ENCODE assay signal across 18 cellular contexts in genomic region chr21:34340062-34340461, GRCh38. TPM values are rescaled to one million over a fixed set of nuclear protein-coding genes. Genes with fewer than 3 reads are reported as not detected.
DNase-seq lines count a peak whose midpoint lies in the region; ATAC-seq and TF ChIP-seq lines count a peak whose summit lies in the region.
"Had no signal": no experiment of that assay in that cellular context is flagged by ENCODE, and none has a peak within 500 bp of the region (broad histone marks: within the 10 kb centered on the region; RNA-seq: fewer than 3 reads in every experiment).

No MANE protein-coding gene starts in this region.

- CTCF ChIA-PET in CD4-positive, alpha-beta T cell (lab: Charles Lee): no interaction called here

- no peak overlapping the region for H3K4me2 ChIP-seq in DND-41 (ENCODE audit: insufficient read depth, low read length)

- H3K27ac Mint-ChIP-seq in chondrocyte (ENCODE audit: unreplicated experiment): peak overlapping the region; percentile 32
- H3K27ac Mint-ChIP-seq in CD4-positive, alpha-beta T cell: no peak overlapping the region
- H3K27ac Mint-ChIP-seq: HFFc6 had no signal

- intact Hi-C loops in CD4-positive, alpha-beta T cell (cut with DNase I, micrococcal nuclease): no loop called here

- no peaks in the 10 kb centered on the region for H4K20me1 ChIP-seq in DND-41 (ENCODE audit: insufficient read depth, low read length)

- no peaks in the 10 kb centered on the region for H3K79me2 ChIP-seq in DND-41 (ENCODE audit: insufficient read depth, low read length)

- POLR2A ChIA-PET in CD4-positive, alpha-beta T cell (lab: Charles Lee): no interaction called here

- no peak overlapping the region for H3K27ac ChIP-seq in DND-41 (ENCODE audit: low read length)
- H3K27ac ChIP-seq in thoracic aorta: peak overlapping the region; percentile 37 to 79
- no peak overlapping the region for H3K27ac ChIP-seq in CD4-positive, alpha-beta T cell (ENCODE audit: low read depth, low read length)
- H3K27ac ChIP-seq: 22Rv1 had no signal

- no peaks in the 10 kb centered on the region for H3K4me1 ChIP-seq in DND-41 (ENCODE audit: insufficient read depth, low read length)
- H3K4me1 ChIP-seq in thoracic aorta (ENCODE audit: control insufficient read depth in 1 of 2, low read depth in 2 of 2): peaks cover 20 to 61% of the 10 kb centered on the region in 2 donors

- DNase-seq in DND-41: no peak
- DNase-seq in chondrocyte (ENCODE audit: low spot score): no peak
- peak; percentile 32 for DNase-seq in islet precursor cell
- no peak for DNase-seq in thoracic aorta (ENCODE audit: low spot score)
- DNase-seq in T-helper 1 cell: no peak
- no peak for DNase-seq in CD4-positive, alpha-beta T cell
- DNase-seq in DMS 273 (lab: John Stamatoyannopoulos, UW; ENCODE audit: unreplicated experiment): no peak
- no peak for DNase-seq in COR-L47 (lab: John Stamatoyannopoulos, UW)
- DNase-seq: CD8-positive, alpha-beta memory T cell; DMS 273 treated with DMSO at 0.1 percent for 48 hours; HCEC 1CT; HFFc6 had no signal

- H3K27me3 ChIP-seq in DND-41 (ENCODE audit: insufficient read depth, low read length, poor library complexity) (no peaks in the 10 kb centered on the region), thoracic aorta (replicated peaks; ENCODE audit: insufficient read depth) (no peaks in the 10 kb centered on the region)
- no peaks in the 10 kb centered on the region for H3K27me3 ChIP-seq in CD4-positive, alpha-beta T cell (ENCODE audit: control insufficient read depth, insufficient read depth, low read length)

- peaks cover 93% of the 10 kb centered on the region for H3K4me1 Mint-ChIP-seq in chondrocyte (ENCODE audit: low read depth)
- H3K4me1 Mint-ChIP-seq in CD4-positive, alpha-beta T cell (ENCODE audit: low read depth): no peaks in the 10 kb centered on the region
- H3K4me1 Mint-ChIP-seq: CD14-positive monocyte had no signal

- H3K36me3 Mint-ChIP-seq in chondrocyte (ENCODE audit: low read depth): no peaks in the 10 kb centered on the region
- H3K36me3 Mint-ChIP-seq in CD4-positive, alpha-beta T cell (ENCODE audit: low read depth): no peaks in the 10 kb centered on the region
- H3K36me3 Mint-ChIP-seq: CD14-positive monocyte; CD8-positive, alpha-beta memory T cell had no signal

- no peak overlapping the region for H3K9ac ChIP-seq in DND-41 (ENCODE audit: low read depth, low read length)

- H3K9me3 ChIP-seq in DND-41 (ENCODE audit: insufficient read depth, low read length, severe bottlenecking) (no peaks in the 10 kb centered on the region), thoracic aorta (no peaks in the 10 kb centered on the region)
- no peaks in the 10 kb centered on the region for H3K9me3 ChIP-seq in CD4-positive, alpha-beta T cell (ENCODE audit: control insufficient read depth, low read length)

- H3K36me3 ChIP-seq in DND-41 (ENCODE audit: insufficient read depth, low read length): no peaks in the 10 kb centered on the region
- H3K36me3 ChIP-seq in thoracic aorta: no peaks in the 10 kb centered on the region

- no peak overlapping the region for H3K4me3 Mint-ChIP-seq in chondrocyte (ENCODE audit: unreplicated experiment)
- no peak overlapping the region for H3K4me3 Mint-ChIP-seq in CD4-positive, alpha-beta T cell
- H3K4me3 Mint-ChIP-seq: CD14-positive monocyte; CD8-positive, alpha-beta memory T cell; HFFc6 had no signal

- ATAC-seq in DND-41 (ENCODE audit: insufficient read depth, low read depth) (peak; percentile 55; the same call in 1 of the 3 replicates), thoracic aorta (ENCODE audit: insufficient number of reproducible peaks, low FRiP score, low read depth) (no peak)
- no peak for ATAC-seq in CD4-positive, alpha-beta T cell (ENCODE audit: poor library complexity)
- ATAC-seq: GM12878 had no signal

- no peak overlapping the region for H2AFZ ChIP-seq in DND-41 (ENCODE audit: low read depth, low read length)

- TF ChIP-seq CTCF in DND-41 (IDR thresholded peaks at IDR 0.05; ENCODE audit: borderline replicate concordance, extremely low read depth, low read length, poor library complexity, severe bottlenecking) (no peak), chondrocyte (IDR thresholded peaks at IDR 0.05) (no peak), thoracic aorta (IDR thresholded peaks at IDR 0.05) (no peak)
- no peak for TF ChIP-seq CTCF in CD4-positive, alpha-beta T cell (IDR thresholded peaks at IDR 0.05)

- H3K4me3 ChIP-seq in DND-41 (ENCODE audit: low read depth in 1 of 2, low read length in 2 of 2) (no peak overlapping the region), thoracic aorta (no peak overlapping the region)
- H3K4me3 ChIP-seq: GM12878 had no signal

- H3K9me3 Mint-ChIP-seq in chondrocyte (ENCODE audit: low read depth): no peaks in the 10 kb centered on the region
- H3K9me3 Mint-ChIP-seq in CD4-positive, alpha-beta T cell: no peaks in the 10 kb centered on the region
- H3K9me3 Mint-ChIP-seq: CD14-positive monocyte; CD8-positive, alpha-beta memory T cell; HFFc6 had no signal

- H3K27me3 Mint-ChIP-seq in chondrocyte (ENCODE audit: low read depth): no peaks in the 10 kb centered on the region
- H3K27me3 Mint-ChIP-seq in CD4-positive, alpha-beta T cell: no peaks in the 10 kb centered on the region

RNA-seq across cellular contexts. Expression of gene KCNE2, which starts 23.7 kb away (rescaled TPM):
- total RNA-seq in chondrocyte: 0.35 TPM in 1 of 3 replicates, not detected in the others
- total RNA-seq in thoracic aorta: not detected
- total RNA-seq in CD4-positive, alpha-beta T cell: not detected
- total RNA-seq: CD8-positive, alpha-beta memory T cell; G401; GM12878; H4; HFFc6; HT1080 had no signal

RNA-seq across cellular contexts. Expression of gene SMIM11, which starts 35.2 kb away (rescaled TPM):
- total RNA-seq in chondrocyte (5.5 to 20.8 TPM (median 8.0 TPM) in 3 replicates), thoracic aorta (1 to 10 TPM in 1 of 2 donors, under 1 TPM in 1; 0.41 to 6.7 TPM)
- 1 to 10 TPM; 3.1 to 4.7 TPM for total RNA-seq in CD4-positive, alpha-beta T cell
- total RNA-seq: G401 had no signal

Comparison
In these comparisons a context has a peak if more than half of its experiments do, and no peak if none do; other contexts are left out.
1. H3K27ac ChIP-seq: peak in thoracic aorta (2 of 2); none in DND-41 (single experiment) and CD4-positive, alpha-beta T cell (single experiment).